In genomic region chr3:8854656-8855055, GRCh38 we compare ENCODE assay signal across 1 cellular context.
TF ChIP-seq lines count a peak whose summit lies in the region.

No MANE protein-coding gene starts in this region.

TF ChIP-seq in IMR-90, 13 proteins besides CTCF, POLR2A, EP300 and RAD21 (continued from another document):
- TF ChIP-seq MXI1 (IDR thresholded peaks at IDR 0.05; ENCODE audit: borderline replicate concordance, low read depth, low read length): no peak
- no peak for TF ChIP-seq MAZ (IDR thresholded peaks at IDR 0.05; ENCODE audit: borderline replicate concordance, low read depth, low read length)
- no peak for TF ChIP-seq CHD1 (IDR thresholded peaks at IDR 0.05; ENCODE audit: low read depth, low read length)
